In genomic region chr2:205947621-205948495, GRCh38 we compare ENCODE assay signal across 8 cellular contexts.
DNase-seq lines count a peak whose midpoint lies in the region; ATAC-seq and TF ChIP-seq lines count a peak whose summit lies in the region.

No MANE protein-coding gene starts in this region.

- peaks cover 29% of the 10 kb centered on the region for H3K4me1 Mint-ChIP-seq in type B pancreatic cell (ENCODE audit: unreplicated experiment)

- peak overlapping the region; percentile 37 for H3K27ac Mint-ChIP-seq in type B pancreatic cell

- peaks cover 8% of the 10 kb centered on the region for H3K27me3 Mint-ChIP-seq in type B pancreatic cell

- ATAC-seq in GM21390 (IDR thresholded peaks at IDR 0.05; ENCODE audit: unreplicated experiment), result peak; percentile 91

- H3K36me3 Mint-ChIP-seq in type B pancreatic cell, result no peaks in the 10 kb centered on the region

- DNase-seq in DMS53 treated with DMSO at 0.1 percent for 48 hours (lab: John Stamatoyannopoulos, UW; ENCODE audit: unreplicated experiment) (peak; percentile 54), HuH-7 (ENCODE audit: low spot score) (peak; percentile 73), Peyer's patch (peak; percentile 24 to 81 (median 70)), fibroblast of villous mesenchyme (ENCODE audit: low read depth) (peak; percentile 82), ovary (peak; percentile 76 to 85 (median 82)), type B pancreatic cell (ENCODE audit: extremely low spot score, unreplicated experiment) (peak; percentile 81)
- peak; percentile 11 to 24 for DNase-seq in activated T-helper 1 cell treated with anti-CD3 and anti-CD28 coated beads, Interleukin-2, amount 50 U/mL, for 16 hours (ENCODE audit: low read depth in 1 of 2, low spot score in 1 of 2)

- peaks cover 10% of the 10 kb centered on the region for H3K9me3 Mint-ChIP-seq in type B pancreatic cell

- WGBS in ovary, 3 donors, result 5 to 10% (median 8%) methylated on average over 15 of the region's 15 CpGs

- no peak overlapping the region for H3K4me3 ChIP-seq in Peyer's patch
- no peak overlapping the region for H3K4me3 ChIP-seq in fibroblast of villous mesenchyme (ENCODE audit: low read depth, low read length)
- no peak overlapping the region for H3K4me3 ChIP-seq in ovary

- H3K4me1 ChIP-seq in Peyer's patch (no peaks in the 10 kb centered on the region), ovary (ENCODE audit: insufficient read depth) (peaks cover 5% of the 10 kb centered on the region)

- no peak overlapping the region for H3K27ac ChIP-seq in Peyer's patch
- peak overlapping the region in 1 of 2 donors; percentile 52 for H3K27ac ChIP-seq in ovary

- H3K36me3 ChIP-seq in Peyer's patch, result no peaks in the 10 kb centered on the region
- H3K36me3 ChIP-seq in ovary, result no peaks in the 10 kb centered on the region

- TF ChIP-seq POLR2A in Peyer's patch (IDR thresholded peaks at IDR 0.05), result no peak
- no peak for TF ChIP-seq POLR2A in ovary (IDR thresholded peaks at IDR 0.05)

- peak overlapping the region; percentile 19 for H3K4me3 Mint-ChIP-seq in type B pancreatic cell

- TF ChIP-seq CTCF in Peyer's patch (IDR thresholded peaks at IDR 0.05), result peak; percentile 74 to 90 (median 86)
- peak; percentile 97 for TF ChIP-seq CTCF in fibroblast of villous mesenchyme (IDR thresholded peaks at IDR 0.05; ENCODE audit: insufficient read depth, low read depth, low read length)
- TF ChIP-seq CTCF in ovary (IDR thresholded peaks at IDR 0.05), result peak; percentile 89 to 96 (median 90)
- peak; percentile 97 for TF ChIP-seq CTCF in type B pancreatic cell (conservative IDR thresholded peaks at IDR 0.05)

- intact Hi-C loops in ovary (cut with DNase I), result no loop called here

- H3K27me3 ChIP-seq in Peyer's patch (no peaks in the 10 kb centered on the region), ovary (no peaks in the 10 kb centered on the region)

- no peak for TF ChIP-seq EP300 in ovary (IDR thresholded peaks at IDR 0.05)

- H3K9me3 ChIP-seq in Peyer's patch (no peaks in the 10 kb centered on the region), ovary (no peaks in the 10 kb centered on the region)

Comparison
In these comparisons a context has a peak if more than half of its experiments do, and no peak if none do; other contexts are left out.
1. DNase-seq: peak in every context shown above with its lines; median percentile 82 in fibroblast of villous mesenchyme; 82 in ovary; 81 in type B pancreatic cell; 73 in HuH-7; 70 in Peyer's patch; 54 in DMS53 treated with DMSO at 0.1 percent for 48 hours; 18 in activated T-helper 1 cell treated with anti-CD3 and anti-CD28 coated beads, Interleukin-2, amount 50 U/mL, for 16 hours.